Comparison of ENCODE assay signal across 8 cellular contexts in the genomic region with DNA sequence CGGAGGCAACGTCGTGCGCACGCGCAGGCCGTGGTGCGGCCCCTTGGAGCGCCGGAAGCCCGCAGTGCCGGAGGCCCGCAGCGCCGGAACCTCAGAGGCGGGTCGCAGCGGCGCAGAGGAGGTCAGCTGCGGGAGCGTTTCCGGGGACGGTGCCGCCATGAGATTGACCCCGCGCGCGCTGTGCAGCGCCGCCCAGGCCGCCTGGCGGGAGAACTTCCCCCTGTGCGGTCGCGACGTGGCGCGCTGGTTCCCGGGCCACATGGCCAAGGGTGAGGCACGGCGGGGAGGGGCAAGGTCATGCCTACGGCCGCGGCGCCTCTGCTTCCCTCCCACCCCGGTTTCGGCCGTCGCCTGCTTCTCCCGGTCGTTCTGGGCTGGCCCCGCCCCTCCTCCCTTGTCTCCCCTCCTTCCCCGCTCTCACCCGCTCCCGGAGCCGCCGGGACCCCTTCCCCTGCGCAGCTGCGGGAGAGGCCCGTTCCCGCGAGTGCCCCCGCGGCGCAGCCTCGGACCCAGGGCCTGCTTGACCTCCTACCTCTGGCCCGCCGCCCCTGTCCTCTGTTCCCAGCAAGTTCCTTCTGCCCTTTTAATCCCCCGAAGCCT. TPM values are rescaled to one million over a fixed set of nuclear protein-coding genes. Genes with fewer than 3 reads are reported as not detected.
DNase-seq lines count a peak whose midpoint lies in the region; ATAC-seq and TF ChIP-seq lines count a peak whose summit lies in the region.

A gene with protein sequence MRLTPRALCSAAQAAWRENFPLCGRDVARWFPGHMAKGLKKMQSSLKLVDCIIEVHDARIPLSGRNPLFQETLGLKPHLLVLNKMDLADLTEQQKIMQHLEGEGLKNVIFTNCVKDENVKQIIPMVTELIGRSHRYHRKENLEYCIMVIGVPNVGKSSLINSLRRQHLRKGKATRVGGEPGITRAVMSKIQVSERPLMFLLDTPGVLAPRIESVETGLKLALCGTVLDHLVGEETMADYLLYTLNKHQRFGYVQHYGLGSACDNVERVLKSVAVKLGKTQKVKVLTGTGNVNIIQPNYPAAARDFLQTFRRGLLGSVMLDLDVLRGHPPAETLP (plus strand): TSS at position 94 of the 600 bp plus-strand sequence. CDS start 64 bp downstream, at position 158.

- no peak for TF ChIP-seq CTCF in breast epithelium (IDR thresholded peaks at IDR 0.05)

- DNase-seq in 8988T (peak; percentile 97), NCI-H2107 (lab: John Stamatoyannopoulos, UW) (peak; percentile 64), UCSD-AML1 (lab: John Stamatoyannopoulos, UW; ENCODE audit: unreplicated experiment) (peak; percentile 98), breast epithelium (ENCODE audit: low spot score in 2 of 2) (peak; percentile 71 to 86)

- H3K4me3 ChIP-seq in breast epithelium, result peak within 1 kb of the TSS; percentile 74 to 96 (median 91)
- H3K4me3 ChIP-seq in iPS-18c (ENCODE audit: insufficient read depth, low read depth, low read length), result peak within 1 kb of the TSS; percentile 97
- peak within 1 kb of the TSS; percentile 59 to 99 (median 90) for H3K4me3 ChIP-seq in skin epidermis

- no peaks in the 10 kb centered on the region for H3K36me3 ChIP-seq in breast epithelium

- H3K9me3 ChIP-seq in breast epithelium (no peaks in the 10 kb centered on the region), iPS-18c (ENCODE audit: control insufficient read depth, insufficient read depth, low read length) (peaks cover 2% of the 10 kb centered on the region)

- H3K27ac ChIP-seq in breast epithelium (peak within 1 kb of the TSS; percentile 58 to 91), skin epidermis (peak within 1 kb of the TSS; percentile 63 to 97 (median 91))

- intact Hi-C loops in breast epithelium (cut with DNase I; ENCODE audit: low total_unique reads), result no loop called here

- H3K27me3 ChIP-seq in breast epithelium, result no peaks in the 10 kb centered on the region

- TF ChIP-seq POLR2A in breast epithelium (IDR thresholded peaks at IDR 0.05), result peak; percentile 57

- H3K4me1 ChIP-seq in breast epithelium, result peaks cover 3 to 8% of the 10 kb centered on the region in 2 donors

- ATAC-seq in GM18511 (IDR thresholded peaks at IDR 0.05; ENCODE audit: unreplicated experiment), result peak; percentile 64
- peak; percentile 59 for ATAC-seq in HG03025 (IDR thresholded peaks at IDR 0.05; ENCODE audit: low FRiP score, unreplicated experiment)

RNA-seq across cellular contexts. Expression of the gene that starts here (rescaled TPM):
- 10 to 100 TPM; 22.9 to 56.4 (median 37.0) TPM for total RNA-seq in breast epithelium

Comparison
In these comparisons a context has a peak if more than half of its experiments do, and no peak if none do; other contexts are left out.
1. Peak in every context shown above with its lines: DNase-seq, ATAC-seq, H3K4me3 ChIP-seq and H3K27ac ChIP-seq.